In genomic region chr20:41572010-41572572, GRCh38 we compare ENCODE assay signal across 1 cellular context.
TF ChIP-seq lines count a peak whose summit lies in the region.

No MANE protein-coding gene starts in this region.

TF ChIP-seq in HepG2, 621 proteins besides CTCF, POLR2A, EP300 and RAD21 (continued from another document):
- TF ChIP-seq ARID4A (CRISPR knock-in tag; IDR thresholded peaks at IDR 0.05; ENCODE audit: borderline replicate concordance) (no peak), PHB2 (IDR thresholded peaks at IDR 0.05; ENCODE audit: partially characterized antibody) (no peak), PLRG1 (conservative IDR thresholded peaks at IDR 0.05) (no peak), RBM22 (optimal IDR thresholded peaks at IDR 0.05; ENCODE audit: low read length) (peak; percentile 15)
